ENCODE assay signal across 13 cellular contexts in genomic region chr6:43376551-43376981, GRCh38. TPM values are rescaled to one million over a fixed set of nuclear protein-coding genes. Genes with fewer than 3 reads are reported as not detected.
DNase-seq lines count a peak whose midpoint lies in the region; ATAC-seq and TF ChIP-seq lines count a peak whose summit lies in the region.
"Had no signal": no experiment of that assay in that cellular context is flagged by ENCODE, and none has a peak within 500 bp of the region (broad histone marks: within the 10 kb centered on the region; RNA-seq: fewer than 3 reads in every experiment).

No MANE protein-coding gene starts in this region.

- no peak for TF ChIP-seq CTCF in BE2C (IDR thresholded peaks at IDR 0.05; ENCODE audit: low read depth, low read length)

- H3K4me3 Mint-ChIP-seq in activated naive CD4-positive, alpha-beta T cell treated with anti-CD3 and anti-CD28 coated beads, Interleukin-2, amount 50 U/mL, for 24 hours, result no peak overlapping the region

- H3K9me3 Mint-ChIP-seq in activated naive CD4-positive, alpha-beta T cell treated with anti-CD3 and anti-CD28 coated beads, Interleukin-2, amount 50 U/mL, for 24 hours, result no peaks in the 10 kb centered on the region

- H3K4me1 Mint-ChIP-seq in activated naive CD4-positive, alpha-beta T cell treated with anti-CD3 and anti-CD28 coated beads, Interleukin-2, amount 50 U/mL, for 24 hours, result peaks cover 45% of the 10 kb centered on the region

- no peaks in the 10 kb centered on the region for H3K27me3 ChIP-seq in BE2C

- no peak for DNase-seq in activated naive CD4-positive, alpha-beta T cell treated with anti-CD3 and anti-CD28 coated beads, Interleukin-2, amount 50 U/mL, for 16 hours
- DNase-seq in amniotic epithelial cell (ENCODE audit: low read depth), result peak; percentile 25
- peak; percentile 49 for DNase-seq in stimulated activated naive CD8-positive, alpha-beta T cell treated with anti-CD3 and anti-CD28 coated beads, Interleukin-15, Interleukin-2, amounts not matched to agents 100 U/mL and 50 U/mL, for 24 hours
- no peak for DNase-seq in cerebellar cortex (ENCODE audit: low spot score)
- no peak for DNase-seq in BE2C
- DNase-seq: kidney glomerular epithelial cell, NCI-H2107, occipital lobe, SW 1271 had no signal

- H3K27ac Mint-ChIP-seq in activated naive CD4-positive, alpha-beta T cell treated with anti-CD3 and anti-CD28 coated beads, Interleukin-2, amount 50 U/mL, for 24 hours, result peak overlapping the region; percentile 12

- no peaks in the 10 kb centered on the region for H3K9me3 ChIP-seq in BE2C

- ATAC-seq in HG02870 (IDR thresholded peaks at IDR 0.05; ENCODE audit: unreplicated experiment), result peak; percentile 55
- ATAC-seq in stimulated activated naive CD8-positive, alpha-beta T cell treated with anti-CD3 and anti-CD28 coated beads, Interleukin-15, Interleukin-2, amounts not matched to agents 100 U/mL and 50 U/mL, for 24 hours, result peak; percentile 93
- no peak for ATAC-seq in HG03097 (IDR thresholded peaks at IDR 0.05; ENCODE audit: low FRiP score, unreplicated experiment)
- ATAC-seq: HepG2 had no signal

- no peaks in the 10 kb centered on the region for H3K4me1 ChIP-seq in BE2C

- no peak overlapping the region for H3K4me3 ChIP-seq in BE2C (ENCODE audit: low read depth, low read length)

- H3K27me3 Mint-ChIP-seq in activated naive CD4-positive, alpha-beta T cell treated with anti-CD3 and anti-CD28 coated beads, Interleukin-2, amount 50 U/mL, for 24 hours, result no peaks in the 10 kb centered on the region

- H3K36me3 ChIP-seq in BE2C, result no peaks in the 10 kb centered on the region

- H3K36me3 Mint-ChIP-seq in activated naive CD4-positive, alpha-beta T cell treated with anti-CD3 and anti-CD28 coated beads, Interleukin-2, amount 50 U/mL, for 24 hours, result no peaks in the 10 kb centered on the region

RNA-seq across cellular contexts. Expression of gene ZNF318, which starts 7.1 kb away (rescaled TPM):
- polyA plus RNA-seq in BE2C (2012; ENCODE audit: insufficient read depth, insufficient read length, low read depth), result 13.8 TPM

RNA-seq across cellular contexts. Expression of gene ABCC10, which starts 50.8 kb away (rescaled TPM):
- polyA plus RNA-seq in BE2C (2012; ENCODE audit: insufficient read depth, insufficient read length, low read depth), result 27.6 TPM

Comparison
In these comparisons a context has a peak if more than half of its experiments do, and no peak if none do; other contexts are left out.
1. DNase-seq: peak in amniotic epithelial cell (single experiment) and stimulated activated naive CD8-positive, alpha-beta T cell treated with anti-CD3 and anti-CD28 coated beads, Interleukin-15, Interleukin-2, amounts not matched to agents 100 U/mL and 50 U/mL, for 24 hours (single experiment); none in activated naive CD4-positive, alpha-beta T cell treated with anti-CD3 and anti-CD28 coated beads, Interleukin-2, amount 50 U/mL, for 16 hours (single experiment), cerebellar cortex (single experiment) and BE2C (single experiment).